In the genomic region with DNA sequence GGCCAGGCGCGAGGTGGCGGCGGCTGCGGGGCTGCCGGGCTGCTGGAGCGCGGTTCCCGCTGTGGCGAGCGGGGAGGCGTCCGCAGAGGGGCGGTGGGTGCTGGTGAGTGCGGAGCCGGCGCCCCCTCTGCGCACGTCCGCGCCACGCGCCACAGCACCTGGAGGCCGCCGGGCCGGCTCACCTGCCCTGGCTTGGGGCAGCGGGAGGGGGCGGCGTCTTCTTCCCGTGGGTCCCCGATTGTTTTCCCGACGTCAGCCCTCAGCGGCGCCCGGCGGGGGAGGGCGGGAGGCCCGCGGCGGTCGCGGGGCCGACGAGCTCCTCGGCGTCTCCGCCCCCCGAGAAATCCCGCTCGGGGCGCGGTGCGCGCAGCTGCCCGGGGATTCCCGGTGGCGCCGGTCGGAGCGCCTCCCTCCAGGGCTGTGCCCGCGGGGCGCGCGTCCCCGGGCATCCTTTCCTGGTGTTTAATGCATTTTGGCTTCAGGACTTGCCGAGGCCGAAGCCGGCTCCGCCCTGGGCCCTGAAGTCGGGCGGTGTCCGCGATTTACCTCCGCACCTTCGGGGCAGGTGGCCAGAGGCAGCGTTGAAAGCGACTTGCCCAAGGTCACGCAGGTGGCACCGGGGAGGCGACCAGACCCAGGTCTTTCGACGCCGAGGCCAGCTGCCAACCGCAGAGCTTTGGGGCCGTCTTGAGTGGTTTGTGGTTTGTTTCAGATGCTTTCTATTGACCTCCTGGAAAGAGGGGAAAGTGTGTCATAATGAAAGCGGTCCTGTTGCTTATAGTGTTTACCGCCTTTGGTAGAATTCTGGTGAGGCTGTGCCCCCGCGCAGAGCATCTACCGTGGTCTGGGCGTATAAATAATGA, we compare ENCODE assay signal across 1 cellular context.
A peak's percentile ranks its signal among the peaks of the same experiment; 100 is the strongest.
TF ChIP-seq lines count a peak whose summit lies in the region.

No MANE protein-coding gene starts in this region.

TF ChIP-seq in HEK293, 187 proteins besides CTCF, POLR2A, EP300 and RAD21 (continued from another document):
- TF ChIP-seq MZF1 (tag by site-specific recombination; IDR thresholded peaks at IDR 0.05; ENCODE audit: borderline replicate concordance) (no peak), ZNF214 (tag by site-specific recombination; IDR thresholded peaks at IDR 0.05; ENCODE audit: borderline replicate concordance) (no peak), ZNF426 (tag by site-specific recombination; IDR thresholded peaks at IDR 0.05) (no peak), ZNF138 (tag by site-specific recombination; IDR thresholded peaks at IDR 0.05; ENCODE audit: borderline replicate concordance) (no peak), ZNF501 (tag by site-specific recombination; IDR thresholded peaks at IDR 0.05) (no peak), ZBTB20 (tag by site-specific recombination; IDR thresholded peaks at IDR 0.05) (peak; percentile 90)
